ENCODE assay signal across 22 cellular contexts in genomic region chr3:138365991-138366759, GRCh38. TPM values are rescaled to one million over a fixed set of nuclear protein-coding genes. Genes with fewer than 3 reads are reported as not detected.
A peak's percentile ranks its signal among the peaks of the same experiment; 100 is the strongest.
DNase-seq lines count a peak whose midpoint lies in the region; ATAC-seq and TF ChIP-seq lines count a peak whose summit lies in the region.
"Had no signal": no experiment of that assay in that cellular context is flagged by ENCODE, and none has a peak within 500 bp of the region (broad histone marks: within the 10 kb centered on the region; RNA-seq: fewer than 3 reads in every experiment).

No MANE protein-coding gene starts in this region.

- TF ChIP-seq POLR2A in breast epithelium (IDR thresholded peaks at IDR 0.05) (no peak), spleen (IDR thresholded peaks at IDR 0.05) (no peak)

- WGBS in mesenchymal stem cell: 78% methylated on average over 7 of the region's 8 CpGs
- 61 to 73% (median 65%) methylated on average over 8 of the region's 8 CpGs for WGBS in spleen, 5 donors

- no peaks in the 10 kb centered on the region for H3K9me3 Mint-ChIP-seq in MCF 10A (ENCODE audit: unreplicated experiment)

- no peak for DNase-seq in breast epithelium (ENCODE audit: low spot score in 2 of 2)
- no peak for DNase-seq in MCF 10A (ENCODE audit: unreplicated experiment)
- DNase-seq in dorsolateral prefrontal cortex: no peak
- no peak for DNase-seq in mesenchymal stem cell
- DNase-seq in spleen: peak; percentile 56
- no peak for DNase-seq in NCI-H2227 (lab: John Stamatoyannopoulos, UW; ENCODE audit: unreplicated experiment)
- no peak for DNase-seq in left lobe of liver (ENCODE audit: low spot score)
- DNase-seq: AML-193, DMS 273 treated with DMSO at 0.1 percent for 48 hours, DND-41, H9, NCI-H1417, NCI-H187, NCI-H226, NCI-H524 treated with DMSO at 0.1 percent for 48 hours, PC-3, RPMI8226 had no signal

- H3K4me3 ChIP-seq in breast epithelium: no peak overlapping the region
- no peak overlapping the region for H3K4me3 ChIP-seq in dorsolateral prefrontal cortex
- H3K4me3 ChIP-seq in mesenchymal stem cell (ENCODE audit: insufficient read depth in 1 of 2, low read depth in 1 of 2, low read length in 2 of 2): no peak overlapping the region
- no peak overlapping the region for H3K4me3 ChIP-seq in spleen

- no peak overlapping the region for H2BK12ac ChIP-seq in mesenchymal stem cell (ENCODE audit: low read length in 2 of 2)

- no peak overlapping the region for H3K4me2 ChIP-seq in mesenchymal stem cell (ENCODE audit: low read length, poor library complexity, severe bottlenecking)
- H3K4me2 ChIP-seq: KMS-11 had no signal

- no TSS peak for BruUV-seq in MCF 10A (replicated peaks; lab: Mats Ljungman, UMichigan)

- no peak overlapping the region for H4K91ac ChIP-seq in mesenchymal stem cell (ENCODE audit: low read length)

- no peak overlapping the region for H3K4ac ChIP-seq in mesenchymal stem cell (ENCODE audit: low read depth in 1 of 2, low read length in 2 of 2)

- H2BK5ac ChIP-seq in mesenchymal stem cell (ENCODE audit: low read depth, low read length, poor library complexity, severe bottlenecking): no peak overlapping the region

- H3K36me3 Mint-ChIP-seq in MCF 10A (ENCODE audit: insufficient read depth, unreplicated experiment): no peaks in the 10 kb centered on the region

- H3K14ac ChIP-seq in mesenchymal stem cell (ENCODE audit: low read length in 2 of 2): no peak overlapping the region

- peak overlapping the region; percentile 10 to 75 for H3K27ac ChIP-seq in breast epithelium
- peak overlapping the region in 52 of 59 donors; percentile 6 to 94 (median 76) for H3K27ac ChIP-seq in dorsolateral prefrontal cortex
- no peak overlapping the region for H3K27ac ChIP-seq in mesenchymal stem cell (ENCODE audit: low read length, poor library complexity, severe bottlenecking)
- H3K27ac ChIP-seq in spleen: peak overlapping the region in 2 of 8 donors; percentile 43 to 62
- H3K27ac ChIP-seq: 22Rv1, KMS-11 had no signal

- H2BK120ac ChIP-seq in mesenchymal stem cell (ENCODE audit: low read depth, low read length): no peak overlapping the region

- H3K9me3 ChIP-seq in breast epithelium (no peaks in the 10 kb centered on the region), mesenchymal stem cell (ENCODE audit: control insufficient read depth, low read length) (no peaks in the 10 kb centered on the region), spleen (peaks cover 0 to 4% (median 0%) of the 10 kb centered on the region in 8 donors)

- intact Hi-C loops in breast epithelium (cut with DNase I; ENCODE audit: low total_unique reads) (no loop called here), MCF 10A (cut with micrococcal nuclease) (no loop called here), dorsolateral prefrontal cortex (cut with DNase I) (no loop called here), spleen (cut with DNase I; ENCODE audit: low total_unique reads) (no loop called here)

- peaks cover 37% of the 10 kb centered on the region for H3K79me1 ChIP-seq in mesenchymal stem cell (replicated peaks; ENCODE audit: low read length, poor library complexity, severe bottlenecking)

- POLR2A ChIA-PET in MCF 10A (lab: Yijun Ruan, JAX): no interaction called here

- H3K23ac ChIP-seq in mesenchymal stem cell (ENCODE audit: low read length in 2 of 2): peak overlapping the region in 1 of 2 experiments; percentile 35

- no peak for TF ChIP-seq CTCF in breast epithelium (IDR thresholded peaks at IDR 0.05)
- TF ChIP-seq CTCF in MCF 10A (IDR thresholded peaks at IDR 0.05; ENCODE audit: unreplicated experiment): no peak
- TF ChIP-seq CTCF in dorsolateral prefrontal cortex (IDR thresholded peaks at IDR 0.05 in 54 of 56, conservative IDR thresholded peaks at IDR 0.05 in 2 of 56; ENCODE audit: low read depth in 1 of 56, partially characterized antibody in 56 of 56): no peak
- TF ChIP-seq CTCF in spleen (IDR thresholded peaks at IDR 0.05 in 8 of 11, conservative IDR thresholded peaks at IDR 0.05 in 3 of 11): no peak

- H3K4me1 Mint-ChIP-seq in MCF 10A (ENCODE audit: insufficient read depth, unreplicated experiment): no peaks in the 10 kb centered on the region

- peaks cover 0 to 2% of the 10 kb centered on the region in 2 donors for H3K27me3 ChIP-seq in breast epithelium
- H3K27me3 ChIP-seq in dorsolateral prefrontal cortex: no peaks in the 10 kb centered on the region
- no peaks in the 10 kb centered on the region for H3K27me3 ChIP-seq in mesenchymal stem cell (ENCODE audit: control insufficient read depth in 1 of 2, insufficient read depth in 1 of 2, low read length in 2 of 2)
- peaks cover 0 to 84% (median 0%) of the 10 kb centered on the region in 7 donors for H3K27me3 ChIP-seq in spleen (replicated peaks in 1 of 7)

- no peak overlapping the region for H3K4me3 Mint-ChIP-seq in MCF 10A (ENCODE audit: unreplicated experiment)
- H3K4me3 Mint-ChIP-seq: CD14-positive monocyte, H9 had no signal

- no peak overlapping the region for H3K18ac ChIP-seq in mesenchymal stem cell (ENCODE audit: low read depth in 1 of 2, low read length in 2 of 2)

- no peak overlapping the region for H2AFZ ChIP-seq in mesenchymal stem cell (ENCODE audit: low read depth, low read length)

- CTCF ChIA-PET in MCF 10A (lab: Yijun Ruan, JAX): interaction anchor here (0.6 to 0.9 kb wide), 3 partner anchors 51 to 86 kb away, joined by 3 to 5 read pairs (median 3); no protein-coding TSS in a partner anchor

- peaks cover 6 to 9% of the 10 kb centered on the region in 2 donors for H3K4me1 ChIP-seq in breast epithelium
- H3K4me1 ChIP-seq in mesenchymal stem cell (ENCODE audit: control insufficient read depth, insufficient read depth, low read depth, low read length): peaks cover 30% of the 10 kb centered on the region
- H3K4me1 ChIP-seq in spleen: peaks cover 0 to 56% (median 20%) of the 10 kb centered on the region in 6 donors

- H4K8ac ChIP-seq in mesenchymal stem cell (ENCODE audit: low read length): no peak overlapping the region

- H2BK15ac ChIP-seq in mesenchymal stem cell (ENCODE audit: low read depth, poor library complexity, severe bottlenecking): no peak overlapping the region

- H3K27ac Mint-ChIP-seq in MCF 10A (ENCODE audit: low read depth, unreplicated experiment): no peak overlapping the region
- H3K27ac Mint-ChIP-seq: H9 had no signal

- H3K36me3 ChIP-seq in breast epithelium (no peaks in the 10 kb centered on the region), mesenchymal stem cell (ENCODE audit: control insufficient read depth in 1 of 2, insufficient read depth in 2 of 2, low read depth in 1 of 2, low read length in 2 of 2) (peaks cover 9 to 11% of the 10 kb centered on the region in 2 experiments), spleen (no peaks in the 10 kb centered on the region)

- H3K27me3 Mint-ChIP-seq in MCF 10A (ENCODE audit: insufficient read depth, unreplicated experiment): no peaks in the 10 kb centered on the region

- ATAC-seq in HG03469 (IDR thresholded peaks at IDR 0.05; ENCODE audit: unreplicated experiment): no peak
- ATAC-seq in left lobe of liver: no peak
- ATAC-seq: PC-3 had no signal

- H2AK5ac ChIP-seq in mesenchymal stem cell (ENCODE audit: low read length, severe bottlenecking): peak overlapping the region; percentile 37

- no peak overlapping the region for H3K9ac ChIP-seq in mesenchymal stem cell (ENCODE audit: low read length)
- H3K9ac ChIP-seq: KMS-11 had no signal

RNA-seq across cellular contexts. Expression of gene MRAS, which starts 17.8 kb away (rescaled TPM):
- total RNA-seq in breast epithelium (100 to 1,000 TPM in 1 of 3 donors, 10 to 100 TPM in 2; 39.0 to 157 (median 74.8) TPM), MCF 10A (2022) (5.2 and 7.0 TPM in 2 replicates), dorsolateral prefrontal cortex (100 to 1,000 TPM in 118 of 120 experiments, 10 to 100 TPM in 2; 92.4 to 559 (median 198) TPM), spleen (10 to 100 TPM; 15.4 to 36.7 (median 24.2) TPM), left lobe of liver (6.1 TPM)
- polyA plus RNA-seq in mesenchymal stem cell (2013, experiment 1 of 2): 15.9 TPM
- 18.1 TPM for polyA plus RNA-seq in mesenchymal stem cell (2013, experiment 2 of 2)
- polyA plus RNA-seq in spleen: 10 to 100 TPM in 1 of 3 donors, 1 to 10 TPM in 2; 4.1 to 18.6 (median 5.1) TPM

RNA-seq across cellular contexts. Expression of gene NME9, which starts 36.5 kb away (rescaled TPM):
- 1 to 10 TPM in 1 of 3 donors, under 1 TPM in 2; 0.48 to 1.3 (median 0.98) TPM for total RNA-seq in breast epithelium
- total RNA-seq in MCF 10A (2022): not detected in 2 replicates
- total RNA-seq in dorsolateral prefrontal cortex: 10 to 100 TPM in 117 of 120 experiments, 1 to 10 TPM in 3; 7.8 to 32.2 (median 17.3) TPM
- 0.04 TPM for polyA plus RNA-seq in mesenchymal stem cell (2013, experiment 1 of 2)
- polyA plus RNA-seq in mesenchymal stem cell (2013, experiment 2 of 2): not detected
- total RNA-seq in spleen: 1 to 10 TPM in 1 of 7 donors, under 1 TPM in 3, not detected in 3; 0.37 to 4.1 (median 0.54) TPM
- polyA plus RNA-seq in spleen: under 1 TPM in 2 of 3 donors, not detected in 1; 0.14 to 0.16 TPM
- not detected for total RNA-seq in left lobe of liver
- total RNA-seq: H9, HT-29 had no signal
- polyA plus RNA-seq: CD14-positive monocyte had no signal
